ENCODE assay signal across 34 cellular contexts in the genomic region with DNA sequence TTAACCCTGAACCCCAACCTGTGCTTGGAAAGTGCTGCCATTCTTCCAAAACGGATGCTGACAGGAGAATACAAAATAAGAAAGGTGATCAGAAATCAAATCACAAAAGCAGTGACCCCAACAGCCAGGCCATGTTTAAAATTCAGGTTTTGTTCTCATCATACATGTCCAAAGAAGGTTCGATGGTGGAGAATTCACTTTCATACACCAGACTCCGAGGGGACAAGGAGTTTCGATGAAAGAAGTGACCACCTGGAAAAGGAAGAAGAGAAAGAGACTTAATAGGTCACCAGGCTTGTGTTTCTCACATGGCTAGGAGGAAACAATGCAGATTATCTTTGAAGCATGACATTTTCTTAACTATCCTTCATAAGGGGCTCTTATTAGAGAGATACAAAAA.
"Had no signal": no experiment of that assay in that cellular context is flagged by ENCODE, and none has a peak within 500 bp of the region (broad histone marks: within the 10 kb centered on the region; RNA-seq: fewer than 3 reads in every experiment).

No MANE protein-coding gene starts in this region.

- H3K36me3 ChIP-seq: adrenal gland, brain microvascular endothelial cell, cardiac muscle cell had no signal

- H3K27me3 ChIP-seq: adrenal gland, body of pancreas, brain microvascular endothelial cell, cardiac muscle cell had no signal

- H3K27ac ChIP-seq: adrenal gland, body of pancreas, brain microvascular endothelial cell, cardiac muscle cell, VCaP had no signal

- ATAC-seq: activated CD8-positive, alpha-beta T cell treated with anti-CD3 and anti-CD28 coated beads for 36 hours; activated naive CD4-positive, alpha-beta T cell treated with anti-CD3 and anti-CD28 coated beads, Interleukin-2, amount 50 U/mL, for 72 hours; activated T-cell treated with anti-CD3 and anti-CD28 coated beads, Interleukin-2, amount 50 U/mL, for 4 hours; activated T-helper 17 cell treated with anti-CD3 and anti-CD28 coated beads, Interleukin-2, amount 50 U/mL, for 72 hours; body of pancreas; T-helper 17 cell had no signal

- H3K9me3 ChIP-seq: adrenal gland, body of pancreas had no signal

- DNase-seq: activated B cell treated with CpG ODN at 0.5 μM for 24 hours; activated CD4-positive, alpha-beta memory T cell treated with anti-CD3 and anti-CD28 coated beads for 36 hours; activated CD4-positive, alpha-beta T cell treated with anti-CD3 and anti-CD28 coated beads for 4 hours; activated CD4-positive, alpha-beta T cell treated with anti-CD3 and anti-CD28 coated beads, Interleukin-2, amount 10 ng/mL, durations not matched to agents 24 days and 14 days; activated CD4-positive, alpha-beta T cell treated with anti-CD3 and anti-CD28 coated beads, Interleukin-2, amount 50 U/mL, for 1 hour; activated CD4-positive, alpha-beta T cell treated with anti-CD3 and anti-CD28 coated beads, Interleukin-2, amount 50 U/mL, for 4 hours; activated CD4-positive, CD25-positive, alpha-beta regulatory T cell treated with anti-CD3 and anti-CD28 coated beads, Interleukin-2, amount 50 U/mL, for 72 hours; activated CD8-positive, alpha-beta memory T cell treated with anti-CD3 and anti-CD28 coated beads, Interleukin-2, amount 10 ng/mL, durations not matched to agents 7 days and 5 days; activated CD8-positive, alpha-beta T cell treated with anti-CD3 and anti-CD28 coated beads for 36 hours; activated effector memory CD4-positive, alpha-beta T cell treated with anti-CD3 and anti-CD28 coated beads, Interleukin-2, amount 50 U/mL, for 16 hours; activated gamma-delta T cell treated with Interleukin-2 at 50 U/mL for 16 hours; activated naive CD4-positive, alpha-beta T cell; activated naive CD4-positive, alpha-beta T cell treated with anti-CD3 and anti-CD28 coated beads for 36 hours; activated naive CD4-positive, alpha-beta T cell treated with anti-CD3 and anti-CD28 coated beads, Interleukin-2, amount 50 U/mL, for 16 hours; activated naive CD8-positive, alpha-beta T cell treated with anti-CD3 and anti-CD28 coated beads for 36 hours; activated T-cell treated with anti-CD3 and anti-CD28 coated beads for 4 hours; activated T-cell treated with anti-CD3 and anti-CD28 coated beads, Interleukin-2, amount 50 U/mL, for 1 hour; activated T-cell treated with anti-CD3 and anti-CD28 coated beads, Interleukin-2, amount 50 U/mL, for 4 hours; activated T-cell treated with anti-CD3 and anti-CD28 coated beads, Interleukin-2, amount 50 U/mL, for 72 hours; amniotic stem cell; aorta; body of pancreas; brain microvascular endothelial cell; caudate nucleus; cerebellar nuclear complex; T-helper 17 cell had no signal

- H3K4me1 ChIP-seq: adrenal gland, body of pancreas had no signal

- H3K4me3 ChIP-seq: adrenal gland, body of pancreas, cardiac muscle cell had no signal

- FAIRE-seq: astrocyte, bronchial epithelial cell, TTC549 had no signal
